1 cellular context compared by ENCODE assay signal in the genomic region with DNA sequence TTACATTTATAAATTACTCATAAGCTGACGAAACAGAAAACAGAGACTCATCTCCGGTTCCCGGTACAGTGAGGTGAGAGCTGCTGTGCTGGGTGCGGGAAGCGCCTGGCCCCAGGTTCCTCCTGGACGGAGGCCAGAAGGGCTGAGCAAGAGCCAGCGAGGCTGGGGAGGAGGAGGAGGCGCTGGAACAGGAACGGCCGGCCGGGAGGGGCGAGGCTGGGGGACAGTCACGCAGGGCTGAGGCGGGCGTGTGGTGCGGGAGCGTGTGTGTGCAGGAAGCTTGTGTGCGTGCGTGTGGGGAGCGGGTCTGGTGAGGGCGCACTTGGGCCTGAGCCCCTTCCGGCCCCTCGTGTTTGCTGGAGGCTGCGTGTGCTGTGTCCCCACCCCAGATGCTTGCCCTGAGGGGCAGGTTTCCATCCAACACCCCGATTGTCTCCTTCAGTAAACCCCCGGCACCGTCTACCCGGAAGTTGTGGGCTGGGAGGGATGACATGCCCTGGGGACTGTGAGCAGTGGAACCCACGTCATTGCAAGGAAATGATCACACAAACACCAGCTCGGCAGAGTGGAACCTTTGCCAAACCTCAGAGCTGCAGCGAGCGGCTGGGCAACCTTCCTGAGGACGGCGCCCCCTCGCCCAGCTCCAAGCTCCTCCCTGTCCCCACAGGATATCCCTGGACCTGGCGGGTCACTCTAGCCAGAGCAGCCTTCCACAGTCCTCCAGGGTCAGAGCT.
A peak's percentile ranks its signal among the peaks of the same experiment; 100 is the strongest.
TF ChIP-seq lines count a peak whose summit lies in the region.

No MANE protein-coding gene starts in this region.

TF ChIP-seq in GM12878, 131 proteins besides CTCF, POLR2A, EP300 and RAD21 (continued from another document and continues in another):
- TF ChIP-seq, protein P1, sequence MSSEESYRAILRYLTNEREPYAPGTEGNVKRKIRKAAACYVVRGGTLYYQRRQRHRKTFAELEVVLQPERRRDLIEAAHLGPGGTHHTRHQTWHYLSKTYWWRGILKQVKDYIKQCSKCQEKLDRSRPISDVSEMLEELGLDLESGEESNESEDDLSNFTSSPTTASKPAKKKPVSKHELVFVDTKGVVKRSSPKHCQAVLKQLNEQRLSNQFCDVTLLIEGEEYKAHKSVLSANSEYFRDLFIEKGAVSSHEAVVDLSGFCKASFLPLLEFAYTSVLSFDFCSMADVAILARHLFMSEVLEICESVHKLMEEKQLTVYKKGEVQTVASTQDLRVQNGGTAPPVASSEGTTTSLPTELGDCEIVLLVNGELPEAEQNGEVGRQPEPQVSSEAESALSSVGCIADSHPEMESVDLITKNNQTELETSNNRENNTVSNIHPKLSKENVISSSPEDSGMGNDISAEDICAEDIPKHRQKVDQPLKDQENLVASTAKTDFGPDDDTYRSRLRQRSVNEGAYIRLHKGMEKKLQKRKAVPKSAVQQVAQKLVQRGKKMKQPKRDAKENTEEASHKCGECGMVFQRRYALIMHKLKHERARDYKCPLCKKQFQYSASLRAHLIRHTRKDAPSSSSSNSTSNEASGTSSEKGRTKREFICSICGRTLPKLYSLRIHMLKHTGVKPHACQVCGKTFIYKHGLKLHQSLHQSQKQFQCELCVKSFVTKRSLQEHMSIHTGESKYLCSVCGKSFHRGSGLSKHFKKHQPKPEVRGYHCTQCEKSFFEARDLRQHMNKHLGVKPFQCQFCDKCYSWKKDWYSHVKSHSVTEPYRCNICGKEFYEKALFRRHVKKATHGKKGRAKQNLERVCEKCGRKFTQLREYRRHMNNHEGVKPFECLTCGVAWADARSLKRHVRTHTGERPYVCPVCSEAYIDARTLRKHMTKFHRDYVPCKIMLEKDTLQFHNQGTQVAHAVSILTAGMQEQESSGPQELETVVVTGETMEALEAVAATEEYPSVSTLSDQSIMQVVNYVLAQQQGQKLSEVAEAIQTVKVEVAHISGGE (CRISPR knock-in tag; IDR thresholded peaks at IDR 0.05) = no peak
- TF ChIP-seq HDAC2 (IDR thresholded peaks at IDR 0.05) (no peak), ATF2 (IDR thresholded peaks at IDR 0.05; ENCODE audit: low read length) (no peak), PKNOX1 (IDR thresholded peaks at IDR 0.05) (peak; percentile 21; the same call in 1 of the 2 replicates), HSF1 (IDR thresholded peaks at IDR 0.05; ENCODE audit: low read depth, low read length) (no peak), NRF1 (conservative IDR thresholded peaks at IDR 0.05; ENCODE audit: low read depth, low read length) (0 out of 2 replicates have a peak, but pooled peaks have one; percentile 10), NFXL1 (IDR thresholded peaks at IDR 0.05; ENCODE audit: borderline replicate concordance) (no peak), SMAD1 (IDR thresholded peaks at IDR 0.05; ENCODE audit: low read depth, partially characterized antibody) (peak; percentile 73), KAT2A (conservative IDR thresholded peaks at IDR 0.05; ENCODE audit: control insufficient read depth, low read depth, low read length) (no peak), IRF3 (IDR thresholded peaks at IDR 0.05) (no peak), NR2F1 (conservative IDR thresholded peaks at IDR 0.05) (peak; percentile 64; the same call in 1 of the 2 replicates), NFIC (IDR thresholded peaks at IDR 0.05; ENCODE audit: low read depth, low read length) (peak; percentile 35; the same call in 1 of the 2 replicates), E2F4 (IDR thresholded peaks at IDR 0.05; ENCODE audit: low read depth, low read length) (no peak), ZSCAN29 (IDR thresholded peaks at IDR 0.05) (0 out of 2 replicates have a peak, but pooled peaks have one; percentile 26), BACH1 (IDR thresholded peaks at IDR 0.05; ENCODE audit: borderline replicate concordance) (peak; percentile 90), HDAC6 (IDR thresholded peaks at IDR 0.05; ENCODE audit: unreplicated experiment) (no peak), SRF (IDR thresholded peaks at IDR 0.05; ENCODE audit: low read depth in 2 of 2, low read length in 2 of 2) (no peak), JUNB (IDR thresholded peaks at IDR 0.05) (peak; percentile 40; the same call in 1 of the 2 replicates), ZNF207 (IDR thresholded peaks at IDR 0.05; ENCODE audit: borderline replicate concordance) (no peak), SMC3 (IDR thresholded peaks at IDR 0.05; ENCODE audit: borderline replicate concordance, low read length) (no peak), ELK1 (IDR thresholded peaks at IDR 0.05; ENCODE audit: low read depth, low read length) (peak; percentile 77), CBX5 (IDR thresholded peaks at IDR 0.05; ENCODE audit: low read depth) (no peak), SUPT20H (IDR thresholded peaks at IDR 0.05; ENCODE audit: borderline replicate concordance, control insufficient read depth, low read depth, low read length) (no peak), CHD1 (IDR thresholded peaks at IDR 0.05; ENCODE audit: low read depth, low read length) (peak; percentile 76; the same call in 1 of the 2 replicates), YY1 (IDR thresholded peaks at IDR 0.05; ENCODE audit: low read depth, low read length) (no peak), PAX8 (IDR thresholded peaks at IDR 0.05) (no peak), RUNX3 (IDR thresholded peaks at IDR 0.05; ENCODE audit: low read length) (peak; percentile 82), HCFC1 (IDR thresholded peaks at IDR 0.05; ENCODE audit: low read length) (no peak)
- TF ChIP-seq, protein P2, sequence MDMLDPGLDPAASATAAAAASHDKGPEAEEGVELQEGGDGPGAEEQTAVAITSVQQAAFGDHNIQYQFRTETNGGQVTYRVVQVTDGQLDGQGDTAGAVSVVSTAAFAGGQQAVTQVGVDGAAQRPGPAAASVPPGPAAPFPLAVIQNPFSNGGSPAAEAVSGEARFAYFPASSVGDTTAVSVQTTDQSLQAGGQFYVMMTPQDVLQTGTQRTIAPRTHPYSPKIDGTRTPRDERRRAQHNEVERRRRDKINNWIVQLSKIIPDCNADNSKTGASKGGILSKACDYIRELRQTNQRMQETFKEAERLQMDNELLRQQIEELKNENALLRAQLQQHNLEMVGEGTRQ (IDR thresholded peaks at IDR 0.05; ENCODE audit: borderline replicate concordance, low read depth, low read length) = no peak; the same call in 1 of the 2 replicates
- TF ChIP-seq, protein P3, sequence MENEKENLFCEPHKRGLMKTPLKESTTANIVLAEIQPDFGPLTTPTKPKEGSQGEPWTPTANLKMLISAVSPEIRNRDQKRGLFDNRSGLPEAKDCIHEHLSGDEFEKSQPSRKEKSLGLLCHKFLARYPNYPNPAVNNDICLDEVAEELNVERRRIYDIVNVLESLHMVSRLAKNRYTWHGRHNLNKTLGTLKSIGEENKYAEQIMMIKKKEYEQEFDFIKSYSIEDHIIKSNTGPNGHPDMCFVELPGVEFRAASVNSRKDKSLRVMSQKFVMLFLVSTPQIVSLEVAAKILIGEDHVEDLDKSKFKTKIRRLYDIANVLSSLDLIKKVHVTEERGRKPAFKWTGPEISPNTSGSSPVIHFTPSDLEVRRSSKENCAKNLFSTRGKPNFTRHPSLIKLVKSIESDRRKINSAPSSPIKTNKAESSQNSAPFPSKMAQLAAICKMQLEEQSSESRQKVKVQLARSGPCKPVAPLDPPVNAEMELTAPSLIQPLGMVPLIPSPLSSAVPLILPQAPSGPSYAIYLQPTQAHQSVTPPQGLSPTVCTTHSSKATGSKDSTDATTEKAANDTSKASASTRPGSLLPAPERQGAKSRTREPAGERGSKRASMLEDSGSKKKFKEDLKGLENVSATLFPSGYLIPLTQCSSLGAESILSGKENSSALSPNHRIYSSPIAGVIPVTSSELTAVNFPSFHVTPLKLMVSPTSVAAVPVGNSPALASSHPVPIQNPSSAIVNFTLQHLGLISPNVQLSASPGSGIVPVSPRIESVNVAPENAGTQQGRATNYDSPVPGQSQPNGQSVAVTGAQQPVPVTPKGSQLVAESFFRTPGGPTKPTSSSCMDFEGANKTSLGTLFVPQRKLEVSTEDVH (IDR thresholded peaks at IDR 0.05; ENCODE audit: low read depth, partially characterized antibody) = no peak
- TF ChIP-seq, protein P4, sequence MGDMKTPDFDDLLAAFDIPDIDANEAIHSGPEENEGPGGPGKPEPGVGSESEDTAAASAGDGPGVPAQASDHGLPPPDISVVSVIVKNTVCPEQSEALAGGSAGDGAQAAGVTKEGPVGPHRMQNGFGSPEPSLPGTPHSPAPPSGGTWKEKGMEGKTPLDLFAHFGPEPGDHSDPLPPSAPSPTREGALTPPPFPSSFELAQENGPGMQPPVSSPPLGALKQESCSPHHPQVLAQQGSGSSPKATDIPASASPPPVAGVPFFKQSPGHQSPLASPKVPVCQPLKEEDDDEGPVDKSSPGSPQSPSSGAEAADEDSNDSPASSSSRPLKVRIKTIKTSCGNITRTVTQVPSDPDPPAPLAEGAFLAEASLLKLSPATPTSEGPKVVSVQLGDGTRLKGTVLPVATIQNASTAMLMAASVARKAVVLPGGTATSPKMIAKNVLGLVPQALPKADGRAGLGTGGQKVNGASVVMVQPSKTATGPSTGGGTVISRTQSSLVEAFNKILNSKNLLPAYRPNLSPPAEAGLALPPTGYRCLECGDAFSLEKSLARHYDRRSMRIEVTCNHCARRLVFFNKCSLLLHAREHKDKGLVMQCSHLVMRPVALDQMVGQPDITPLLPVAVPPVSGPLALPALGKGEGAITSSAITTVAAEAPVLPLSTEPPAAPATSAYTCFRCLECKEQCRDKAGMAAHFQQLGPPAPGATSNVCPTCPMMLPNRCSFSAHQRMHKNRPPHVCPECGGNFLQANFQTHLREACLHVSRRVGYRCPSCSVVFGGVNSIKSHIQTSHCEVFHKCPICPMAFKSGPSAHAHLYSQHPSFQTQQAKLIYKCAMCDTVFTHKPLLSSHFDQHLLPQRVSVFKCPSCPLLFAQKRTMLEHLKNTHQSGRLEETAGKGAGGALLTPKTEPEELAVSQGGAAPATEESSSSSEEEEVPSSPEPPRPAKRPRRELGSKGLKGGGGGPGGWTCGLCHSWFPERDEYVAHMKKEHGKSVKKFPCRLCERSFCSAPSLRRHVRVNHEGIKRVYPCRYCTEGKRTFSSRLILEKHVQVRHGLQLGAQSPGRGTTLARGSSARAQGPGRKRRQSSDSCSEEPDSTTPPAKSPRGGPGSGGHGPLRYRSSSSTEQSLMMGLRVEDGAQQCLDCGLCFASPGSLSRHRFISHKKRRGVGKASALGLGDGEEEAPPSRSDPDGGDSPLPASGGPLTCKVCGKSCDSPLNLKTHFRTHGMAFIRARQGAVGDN (IDR thresholded peaks at IDR 0.05) = peak; percentile 92
- TF ChIP-seq, protein P5, sequence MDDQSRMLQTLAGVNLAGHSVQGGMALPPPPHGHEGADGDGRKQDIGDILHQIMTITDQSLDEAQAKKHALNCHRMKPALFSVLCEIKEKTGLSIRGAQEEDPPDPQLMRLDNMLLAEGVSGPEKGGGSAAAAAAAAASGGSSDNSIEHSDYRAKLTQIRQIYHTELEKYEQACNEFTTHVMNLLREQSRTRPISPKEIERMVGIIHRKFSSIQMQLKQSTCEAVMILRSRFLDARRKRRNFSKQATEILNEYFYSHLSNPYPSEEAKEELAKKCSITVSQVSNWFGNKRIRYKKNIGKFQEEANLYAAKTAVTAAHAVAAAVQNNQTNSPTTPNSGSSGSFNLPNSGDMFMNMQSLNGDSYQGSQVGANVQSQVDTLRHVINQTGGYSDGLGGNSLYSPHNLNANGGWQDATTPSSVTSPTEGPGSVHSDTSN (IDR thresholded peaks at IDR 0.05; ENCODE audit: insufficient replicate concordance, low read depth, low read length) = no peak
